3 cellular contexts compared by ENCODE assay signal in genomic region chr3:150469931-150470740, GRCh38.
TF ChIP-seq lines count a peak whose summit lies in the region.

No MANE protein-coding gene starts in this region.

TF ChIP-seq in K562, 482 proteins besides CTCF, POLR2A, EP300 and RAD21 (continued from another document and continues in another):
- TF ChIP-seq BRCA1 (IDR thresholded peaks at IDR 0.05) (no peak), BRCA1 (CRISPR knock-in tag; IDR thresholded peaks at IDR 0.05) (no peak), ZNF134 (CRISPR knock-in tag; conservative IDR thresholded peaks at IDR 0.05) (no peak), SP1 (CRISPR knock-in tag; IDR thresholded peaks at IDR 0.05) (no peak), HDAC2 (IDR thresholded peaks at IDR 0.05) (peak; percentile 10), RHOXF2B (CRISPR knock-in tag; conservative IDR thresholded peaks at IDR 0.05) (no peak), KLF6 (CRISPR knock-in tag; IDR thresholded peaks at IDR 0.05; ENCODE audit: borderline replicate concordance) (no peak), JUND (IDR thresholded peaks at IDR 0.05; ENCODE audit: borderline replicate concordance, low read depth, low read length) (no peak), JUND (tag; IDR thresholded peaks at IDR 0.05; ENCODE audit: borderline replicate concordance, low read depth, low read length) (no peak), TBP (optimal IDR thresholded peaks at IDR 0.05; ENCODE audit: low read depth, low read length) (peak; percentile 36), SRSF1 (IDR thresholded peaks at IDR 0.05; ENCODE audit: low read depth, low read length) (no peak), PCBP1 (IDR thresholded peaks at IDR 0.05; ENCODE audit: low read depth, low read length, poor library complexity, severe bottlenecking) (no peak), TCF7L2 (IDR thresholded peaks at IDR 0.05; ENCODE audit: low read depth, low read length) (no peak), ETV5 (CRISPR knock-in tag; IDR thresholded peaks at IDR 0.05; ENCODE audit: low read depth) (no peak), MTA3 (IDR thresholded peaks at IDR 0.05; ENCODE audit: borderline replicate concordance) (no peak), CHCHD3 (CRISPR knock-in tag; IDR thresholded peaks at IDR 0.05) (no peak), TBL1XR1 (IDR thresholded peaks at IDR 0.05; ENCODE audit: low read length in 2 of 2) (no peak), MYBL2 (IDR thresholded peaks at IDR 0.05; ENCODE audit: low read depth) (no peak), MYBL2 (CRISPR knock-in tag; IDR thresholded peaks at IDR 0.05; ENCODE audit: borderline replicate concordance) (no peak), SAFB2 (IDR thresholded peaks at IDR 0.05; ENCODE audit: borderline replicate concordance, low read depth, low read length, severe bottlenecking) (no peak)
- TF ChIP-seq, protein P1, sequence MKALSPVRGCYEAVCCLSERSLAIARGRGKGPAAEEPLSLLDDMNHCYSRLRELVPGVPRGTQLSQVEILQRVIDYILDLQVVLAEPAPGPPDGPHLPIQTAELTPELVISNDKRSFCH (CRISPR knock-in tag; IDR thresholded peaks at IDR 0.05) = no peak
- TF ChIP-seq, protein P1 (tag; IDR thresholded peaks at IDR 0.05) = no peak
- TF ChIP-seq, protein P2, sequence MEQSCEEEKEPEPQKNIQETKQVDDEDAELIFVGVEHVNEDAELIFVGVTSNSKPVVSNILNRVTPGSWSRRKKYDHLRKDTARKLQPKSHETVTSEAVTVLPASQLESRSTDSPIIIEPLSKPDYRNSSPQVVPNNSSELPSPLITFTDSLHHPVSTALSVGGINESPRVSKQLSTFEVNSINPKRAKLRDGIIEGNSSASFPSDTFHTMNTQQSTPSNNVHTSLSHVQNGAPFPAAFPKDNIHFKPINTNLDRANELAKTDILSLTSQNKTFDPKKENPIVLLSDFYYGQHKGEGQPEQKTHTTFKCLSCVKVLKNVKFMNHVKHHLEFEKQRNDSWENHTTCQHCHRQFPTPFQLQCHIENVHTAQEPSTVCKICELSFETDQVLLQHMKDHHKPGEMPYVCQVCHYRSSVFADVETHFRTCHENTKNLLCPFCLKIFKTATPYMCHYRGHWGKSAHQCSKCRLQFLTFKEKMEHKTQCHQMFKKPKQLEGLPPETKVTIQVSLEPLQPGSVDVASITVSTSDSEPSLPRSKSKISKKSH (CRISPR knock-in tag; IDR thresholded peaks at IDR 0.05) = no peak
- TF ChIP-seq, protein P3, sequence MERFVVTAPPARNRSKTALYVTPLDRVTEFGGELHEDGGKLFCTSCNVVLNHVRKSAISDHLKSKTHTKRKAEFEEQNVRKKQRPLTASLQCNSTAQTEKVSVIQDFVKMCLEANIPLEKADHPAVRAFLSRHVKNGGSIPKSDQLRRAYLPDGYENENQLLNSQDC (CRISPR knock-in tag; IDR thresholded peaks at IDR 0.05) = no peak

TF ChIP-seq in HepG2, 621 proteins besides CTCF, POLR2A, EP300 and RAD21 (continued from another document):
- TF ChIP-seq, protein P4, sequence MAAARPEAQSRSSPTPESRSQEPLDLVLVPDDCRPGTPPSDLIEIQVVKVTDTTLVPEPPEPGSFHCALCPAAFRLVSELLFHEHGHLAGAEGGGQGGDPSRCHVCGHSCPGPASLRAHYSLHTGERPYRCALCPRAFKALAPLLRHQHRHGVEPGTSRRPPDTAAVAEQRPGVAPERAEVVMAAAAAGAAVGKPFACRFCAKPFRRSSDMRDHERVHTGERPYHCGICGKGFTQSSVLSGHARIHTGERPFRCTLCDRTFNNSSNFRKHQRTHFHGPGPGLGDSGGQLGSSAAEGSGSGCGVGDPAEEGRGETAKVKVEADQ (CRISPR knock-in tag; IDR thresholded peaks at IDR 0.05; ENCODE audit: borderline replicate concordance) = no peak
- TF ChIP-seq FOXJ3 (CRISPR knock-in tag; IDR thresholded peaks at IDR 0.05; ENCODE audit: borderline replicate concordance) (no peak), ZNF441 (CRISPR knock-in tag; IDR thresholded peaks at IDR 0.05; ENCODE audit: borderline replicate concordance) (no peak), RCOR2 (CRISPR knock-in tag; IDR thresholded peaks at IDR 0.05) (no peak), ZNF274 (CRISPR knock-in tag; IDR thresholded peaks at IDR 0.05) (no peak), THRA (CRISPR knock-in tag; IDR thresholded peaks at IDR 0.05; ENCODE audit: borderline replicate concordance) (no peak)
TF ChIP-seq in HepG2: peak in this region for 0.

TF ChIP-seq in GM12891, 5 proteins besides CTCF, POLR2A, EP300 and RAD21 (continued from another document):
- TF ChIP-seq POLR2AphosphoS5 (IDR thresholded peaks at IDR 0.05; ENCODE audit: low read depth, low read length) (no peak), POU2F2 (IDR thresholded peaks at IDR 0.05; ENCODE audit: low read depth, low read length) (no peak), PAX5 (IDR thresholded peaks at IDR 0.05; ENCODE audit: insufficient read depth, low read length, severe bottlenecking) (no peak)
